In genomic region chr5:170483701-170484458, GRCh38 we compare ENCODE assay signal across 2 cellular contexts.
A peak's percentile ranks its signal among the peaks of the same experiment; 100 is the strongest.
TF ChIP-seq lines count a peak whose summit lies in the region.

No MANE protein-coding gene starts in this region.

TF ChIP-seq in IMR-90, 13 proteins besides CTCF, POLR2A, EP300 and RAD21:
- no peak for TF ChIP-seq CEBPB (IDR thresholded peaks at IDR 0.05; ENCODE audit: low read depth, low read length)
- no peak for TF ChIP-seq NFE2L2 (IDR thresholded peaks at IDR 0.05; ENCODE audit: low read depth, low read length)
- TF ChIP-seq, protein P1, sequence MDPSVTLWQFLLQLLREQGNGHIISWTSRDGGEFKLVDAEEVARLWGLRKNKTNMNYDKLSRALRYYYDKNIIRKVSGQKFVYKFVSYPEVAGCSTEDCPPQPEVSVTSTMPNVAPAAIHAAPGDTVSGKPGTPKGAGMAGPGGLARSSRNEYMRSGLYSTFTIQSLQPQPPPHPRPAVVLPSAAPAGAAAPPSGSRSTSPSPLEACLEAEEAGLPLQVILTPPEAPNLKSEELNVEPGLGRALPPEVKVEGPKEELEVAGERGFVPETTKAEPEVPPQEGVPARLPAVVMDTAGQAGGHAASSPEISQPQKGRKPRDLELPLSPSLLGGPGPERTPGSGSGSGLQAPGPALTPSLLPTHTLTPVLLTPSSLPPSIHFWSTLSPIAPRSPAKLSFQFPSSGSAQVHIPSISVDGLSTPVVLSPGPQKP (IDR thresholded peaks at IDR 0.05; ENCODE audit: borderline replicate concordance, low read depth, low read length) = no peak
- no peak for TF ChIP-seq RCOR1 (IDR thresholded peaks at IDR 0.05; ENCODE audit: insufficient replicate concordance, low read length)
- TF ChIP-seq MAZ (IDR thresholded peaks at IDR 0.05; ENCODE audit: borderline replicate concordance, low read depth, low read length) = no peak
- TF ChIP-seq, protein P2, sequence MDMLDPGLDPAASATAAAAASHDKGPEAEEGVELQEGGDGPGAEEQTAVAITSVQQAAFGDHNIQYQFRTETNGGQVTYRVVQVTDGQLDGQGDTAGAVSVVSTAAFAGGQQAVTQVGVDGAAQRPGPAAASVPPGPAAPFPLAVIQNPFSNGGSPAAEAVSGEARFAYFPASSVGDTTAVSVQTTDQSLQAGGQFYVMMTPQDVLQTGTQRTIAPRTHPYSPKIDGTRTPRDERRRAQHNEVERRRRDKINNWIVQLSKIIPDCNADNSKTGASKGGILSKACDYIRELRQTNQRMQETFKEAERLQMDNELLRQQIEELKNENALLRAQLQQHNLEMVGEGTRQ (IDR thresholded peaks at IDR 0.05; ENCODE audit: low read depth, low read length) = peak; percentile 48; the same call in 1 of the 2 replicates

TF ChIP-seq in HepG2, 621 proteins besides CTCF, POLR2A, EP300 and RAD21:
- TF ChIP-seq BORCS8-MEF2B (CRISPR knock-in tag; IDR thresholded peaks at IDR 0.05) (no peak), CSRNP2 (CRISPR knock-in tag; conservative IDR thresholded peaks at IDR 0.05; ENCODE audit: low read depth) (no peak), KDM5B (CRISPR knock-in tag; IDR thresholded peaks at IDR 0.05; ENCODE audit: borderline replicate concordance) (no peak), MNT (IDR thresholded peaks at IDR 0.05) (0 out of 2 replicates have a peak, but pooled peaks have one; percentile 32), FOSL2 (CRISPR knock-in tag; IDR thresholded peaks at IDR 0.05) (peak; percentile 63; the same call in 1 of the 2 replicates), BHLHE40 (IDR thresholded peaks at IDR 0.05; ENCODE audit: low read length) (0 out of 2 replicates have a peak, but pooled peaks have one; percentile 37), ZNF687 (CRISPR knock-in tag; IDR thresholded peaks at IDR 0.05) (no peak), CREB1 (IDR thresholded peaks at IDR 0.05) (0 out of 2 replicates have a peak, but pooled peaks have one; percentile 28), CREB1 (CRISPR knock-in tag; IDR thresholded peaks at IDR 0.05) (no peak), MYNN (CRISPR knock-in tag; IDR thresholded peaks at IDR 0.05; ENCODE audit: low read depth) (no peak)
